In the genomic region with DNA sequence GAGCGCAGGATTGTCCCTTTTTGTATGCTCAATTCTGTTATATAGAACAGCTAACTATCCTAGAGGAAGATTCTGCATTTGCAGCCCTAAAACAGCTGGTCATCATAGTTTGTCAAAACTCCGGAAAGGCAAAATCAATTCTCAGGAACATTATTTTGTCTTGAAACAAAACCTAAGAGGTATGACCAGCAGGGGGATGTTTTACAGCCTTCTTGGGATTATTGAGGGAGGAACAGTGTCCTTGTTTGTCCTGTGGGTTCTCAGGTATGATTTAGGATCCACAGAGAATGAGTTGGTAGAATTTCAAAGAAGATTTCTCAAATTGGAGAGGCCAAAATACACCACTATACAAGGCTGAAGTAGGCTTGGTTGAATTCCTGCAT, we compare ENCODE assay signal across 22 cellular contexts.
DNase-seq lines count a peak whose midpoint lies in the region; ATAC-seq and TF ChIP-seq lines count a peak whose summit lies in the region.
"Had no signal": no experiment of that assay in that cellular context is flagged by ENCODE, and none has a peak within 500 bp of the region (broad histone marks: within the 10 kb centered on the region; RNA-seq: fewer than 3 reads in every experiment).

No MANE protein-coding gene starts in this region.

- peaks cover 27% of the 10 kb centered on the region for H3K36me3 Mint-ChIP-seq in nephron (ENCODE audit: low read depth)
- H3K36me3 Mint-ChIP-seq: natural killer cell had no signal

- DNase-seq in A673 (ENCODE audit: low spot score) (peak; percentile 52), choroid plexus epithelial cell (ENCODE audit: low read depth) (no peak), ascending aorta (ENCODE audit: low spot score in 2 of 2) (no peak)
- no peak for DNase-seq in activated CD8-positive, alpha-beta memory T cell treated with anti-CD3 and anti-CD28 coated beads, Interleukin-2, amount 50 U/mL, for 48 hours
- DNase-seq: activated CD4-positive, alpha-beta T cell treated with anti-CD3 and anti-CD28 coated beads, Interleukin-2, amount 50 U/mL, for 1 hour; activated CD8-positive, alpha-beta memory T cell treated with anti-CD3 and anti-CD28 coated beads, Interleukin-2, amount 50 U/mL, for 4 hours; CD4-positive, alpha-beta T cell; foreskin fibroblast; natural killer cell; NCI-H1105 treated with DMSO at 0.1 percent for 48 hours; NCI-H2107; NCI-H524; stimulated activated CD4-positive, alpha-beta T cell treated with anti-CD3 and anti-CD28 coated beads, Interleukin-12 subunit alpha, Interleukin-12 subunit beta, amount 100 ng/mL, for 4 hours; T-cell had no signal

- CTCF ChIA-PET in A673 (lab: Charles Lee), result no interaction called here

- H3K27ac ChIP-seq in A673 (ENCODE audit: low read depth, low read length, poor library complexity, severe bottlenecking), result peak overlapping the region; percentile 4
- H3K27ac ChIP-seq in ascending aorta, result no peak overlapping the region
- H3K27ac ChIP-seq: hepatocyte, prostate gland, suprapubic skin had no signal

- no peak overlapping the region for H3K4me3 Mint-ChIP-seq in nephron
- H3K4me3 Mint-ChIP-seq: CD4-positive, alpha-beta T cell; memory B cell; natural killer cell; T-cell had no signal

- no peaks in the 10 kb centered on the region for H3F3A ChIP-seq in Loucy (ENCODE audit: low read depth)

- no peak for ATAC-seq in GM18907 (IDR thresholded peaks at IDR 0.05; ENCODE audit: unreplicated experiment)
- ATAC-seq in HG03565 (IDR thresholded peaks at IDR 0.05; ENCODE audit: unreplicated experiment), result no peak
- ATAC-seq: natural killer cell, T-cell had no signal

- H4K20me1 ChIP-seq in Loucy (ENCODE audit: insufficient read depth, low read length, poor library complexity, severe bottlenecking), result no peaks in the 10 kb centered on the region

- H3K9ac ChIP-seq in Loucy (ENCODE audit: low read depth, low read length, poor library complexity, severe bottlenecking), result no peak overlapping the region

- no peaks in the 10 kb centered on the region for H3K9me3 ChIP-seq in A673 (ENCODE audit: low read depth, low read length, poor library complexity, severe bottlenecking)
- no peaks in the 10 kb centered on the region; the same call in 1 of the 2 replicates for H3K9me3 ChIP-seq in Loucy (ENCODE audit: insufficient read depth, low read depth, low read length)
- H3K9me3 ChIP-seq in ascending aorta, result no peaks in the 10 kb centered on the region
- H3K9me3 ChIP-seq: prostate gland, suprapubic skin had no signal

- 0 out of 2 replicates have a peak, but pooled peaks have one; percentile 27 for TF ChIP-seq CTCF in A673 (conservative IDR thresholded peaks at IDR 0.05; ENCODE audit: low read depth, low read length)
- TF ChIP-seq CTCF in Loucy (conservative IDR thresholded peaks at IDR 0.05; ENCODE audit: low read length), result 0 out of 2 replicates have a peak, but pooled peaks have one; percentile 8
- TF ChIP-seq CTCF in choroid plexus epithelial cell (conservative IDR thresholded peaks at IDR 0.05; ENCODE audit: low read depth, low read length), result peak; percentile 41
- peak in 1 of 3 experiments; percentile 23 for TF ChIP-seq CTCF in nephron (IDR thresholded peaks at IDR 0.05; ENCODE audit: unreplicated experiment in 3 of 3)
- no peak for TF ChIP-seq CTCF in ascending aorta (IDR thresholded peaks at IDR 0.05)

- POLR2A ChIA-PET in A673 (lab: Charles Lee; ENCODE audit: low non-redundant PET), result no interaction called here

- peaks cover 10% of the 10 kb centered on the region; the same call in 1 of the 2 replicates for H3K79me2 ChIP-seq in Loucy (ENCODE audit: insufficient read depth, low read length)

- H3K4me2 ChIP-seq in Loucy (ENCODE audit: low read depth, low read length, poor library complexity, severe bottlenecking), result no peak overlapping the region

- no peaks in the 10 kb centered on the region for H3K36me3 ChIP-seq in A673 (ENCODE audit: insufficient read depth, low read length, poor library complexity, severe bottlenecking)
- no peaks in the 10 kb centered on the region for H3K36me3 ChIP-seq in Loucy (ENCODE audit: insufficient read depth, low read length)
- H3K36me3 ChIP-seq in ascending aorta, result no peaks in the 10 kb centered on the region
- H3K36me3 ChIP-seq: prostate gland, suprapubic skin had no signal

- H3K27ac Mint-ChIP-seq in nephron, result peak overlapping the region in 2 of 3 experiments; percentile 60 to 77
- H3K27ac Mint-ChIP-seq: CD4-positive, alpha-beta T cell; memory B cell; natural killer cell; T-cell had no signal

- BruUV-seq in A673 (replicated peaks; lab: Mats Ljungman, UMichigan), result no TSS peak

- H3K27me3 Mint-ChIP-seq in nephron (ENCODE audit: low read depth), result no peaks in the 10 kb centered on the region
- H3K27me3 Mint-ChIP-seq: CD4-positive, alpha-beta T cell; memory B cell; T-cell had no signal

- H3K27me3 ChIP-seq in A673 (replicated peaks; ENCODE audit: insufficient read depth, low read depth, low read length, poor library complexity) (no peaks in the 10 kb centered on the region), Loucy (ENCODE audit: insufficient read depth, low read length, poor library complexity, severe bottlenecking) (no peaks in the 10 kb centered on the region), ascending aorta (no peaks in the 10 kb centered on the region)
- H3K27me3 ChIP-seq: hepatocyte, suprapubic skin had no signal

- peaks cover 31% of the 10 kb centered on the region for H3K4me1 Mint-ChIP-seq in nephron

- H3K9me3 Mint-ChIP-seq in nephron, result peaks cover 9% of the 10 kb centered on the region
- H3K9me3 Mint-ChIP-seq: CD4-positive, alpha-beta T cell; memory B cell; natural killer cell; T-cell had no signal

- no peak overlapping the region for H2AFZ ChIP-seq in Loucy (ENCODE audit: low read length)
- H2AFZ ChIP-seq: hepatocyte had no signal

- intact Hi-C loops in A673 (cut with micrococcal nuclease; ENCODE audit: unreplicated experiment), result no loop called here
- intact Hi-C loops in ascending aorta (cut with DNase I), result no loop called here

- H3K4me3 ChIP-seq in A673 (ENCODE audit: low read depth, low read length, poor library complexity, severe bottlenecking) (no peak overlapping the region), Loucy (ENCODE audit: low read length, poor library complexity, severe bottlenecking) (no peak overlapping the region), choroid plexus epithelial cell (ENCODE audit: low read depth, low read length) (no peak overlapping the region), ascending aorta (no peak overlapping the region)
- H3K4me3 ChIP-seq: hepatocyte, prostate gland, suprapubic skin had no signal

- H3K9me2 ChIP-seq in Loucy (replicated peaks; ENCODE audit: low read depth, low read length), result no peaks in the 10 kb centered on the region

- H3K4me1 ChIP-seq in A673 (ENCODE audit: insufficient read depth, low read length, poor library complexity, severe bottlenecking) (peaks cover 58% of the 10 kb centered on the region), Loucy (ENCODE audit: insufficient read depth, low read length, poor library complexity, severe bottlenecking) (peaks cover 21% of the 10 kb centered on the region), ascending aorta (peaks cover 2 to 11% of the 10 kb centered on the region in 2 donors)
- H3K4me1 ChIP-seq: prostate gland had no signal

Comparison
In these comparisons a context has a peak if more than half of its experiments do, and no peak if none do; other contexts are left out.
1. CTCF ChIP-seq: peak in A673 (single experiment), Loucy (single experiment) and choroid plexus epithelial cell (single experiment); none in ascending aorta (0 of 3).